In genomic region chr15:28191832-28192231, GRCh38 we compare ENCODE assay signal across 11 cellular contexts.
DNase-seq lines count a peak whose midpoint lies in the region; ATAC-seq and TF ChIP-seq lines count a peak whose summit lies in the region.
"Had no signal": no experiment of that assay in that cellular context is flagged by ENCODE, and none has a peak within 500 bp of the region (broad histone marks: within the 10 kb centered on the region; RNA-seq: fewer than 3 reads in every experiment).

No MANE protein-coding gene starts in this region.

- DNase-seq in AG09309 (ENCODE audit: low read depth) (peak; percentile 44), NCI-H526 (lab: John Stamatoyannopoulos, UW) (peak; percentile 61 to 88), fibroblast of peridontal ligament (ENCODE audit: extremely low read depth) (peak; percentile 78), neural crest cell (ENCODE audit: low read depth, low spot score) (peak; percentile 68), DMS79 (lab: John Stamatoyannopoulos, UW) (no peak)
- DNase-seq in effector memory CD8-positive, alpha-beta T cell, result no peak
- no peak for DNase-seq in CD8-positive, alpha-beta memory T cell
- DNase-seq in activated CD8-positive, alpha-beta memory T cell treated with anti-CD3 and anti-CD28 coated beads, Interleukin-2, amount 50 U/mL, for 48 hours, result no peak
- DNase-seq: DND-41; NK-92 treated with Interleukin-12 subunit alpha and Interleukin-12 subunit beta, amount 100 ng/mL, for 24 hours had no signal

- H3K9me3 ChIP-seq in CD8-positive, alpha-beta memory T cell (ENCODE audit: low read length), result no peaks in the 10 kb centered on the region
- H3K9me3 ChIP-seq: tibial nerve had no signal

- no peak for ATAC-seq in effector memory CD8-positive, alpha-beta T cell (replicated peaks)

- H3K27ac Mint-ChIP-seq in neural crest cell (ENCODE audit: unreplicated experiment), result peak overlapping the region; percentile 64
- H3K27ac Mint-ChIP-seq in effector memory CD8-positive, alpha-beta T cell, result no peak overlapping the region
- no peak overlapping the region for H3K27ac Mint-ChIP-seq in CD8-positive, alpha-beta memory T cell

- POLR2A ChIA-PET in CD8-positive, alpha-beta memory T cell (lab: Charles Lee), result no interaction called here

- TF ChIP-seq CTCF in AG09309 (IDR thresholded peaks at IDR 0.05; ENCODE audit: control insufficient read depth, insufficient read depth, low read depth, low read length, missing control alignments) (peak; percentile 68), neural crest cell (conservative IDR thresholded peaks at IDR 0.05) (peak; percentile 60)

- CTCF ChIA-PET in CD8-positive, alpha-beta memory T cell (lab: Charles Lee), result no interaction called here

- no peak overlapping the region for H3K4me3 ChIP-seq in AG09309 (ENCODE audit: control insufficient read depth, low read depth, low read length)
- no peak overlapping the region for H3K4me3 ChIP-seq in CD8-positive, alpha-beta memory T cell (ENCODE audit: low read length)
- H3K4me3 ChIP-seq: tibial nerve had no signal

- H3K4me1 Mint-ChIP-seq in neural crest cell, result peaks cover 15% of the 10 kb centered on the region
- H3K4me1 Mint-ChIP-seq in effector memory CD8-positive, alpha-beta T cell (ENCODE audit: low read depth in 2 of 2), result no peaks in the 10 kb centered on the region
- peaks cover 0 to 8% (median 1%) of the 10 kb centered on the region in 3 donors for H3K4me1 Mint-ChIP-seq in CD8-positive, alpha-beta memory T cell

- no peak overlapping the region for H3K27ac ChIP-seq in CD8-positive, alpha-beta memory T cell (ENCODE audit: low read depth, low read length)
- H3K27ac ChIP-seq: tibial nerve had no signal

- H3K36me3 ChIP-seq in CD8-positive, alpha-beta memory T cell (ENCODE audit: insufficient read depth, low read length), result no peaks in the 10 kb centered on the region

- no peaks in the 10 kb centered on the region for H3K9me3 Mint-ChIP-seq in neural crest cell
- no peaks in the 10 kb centered on the region for H3K9me3 Mint-ChIP-seq in effector memory CD8-positive, alpha-beta T cell
- no peaks in the 10 kb centered on the region for H3K9me3 Mint-ChIP-seq in CD8-positive, alpha-beta memory T cell

- H3K4me1 ChIP-seq in CD8-positive, alpha-beta memory T cell (ENCODE audit: insufficient read depth, low read length), result no peaks in the 10 kb centered on the region

- no peaks in the 10 kb centered on the region for H3K27me3 Mint-ChIP-seq in neural crest cell (ENCODE audit: low read depth)
- H3K27me3 Mint-ChIP-seq in effector memory CD8-positive, alpha-beta T cell, result no peaks in the 10 kb centered on the region
- H3K27me3 Mint-ChIP-seq in CD8-positive, alpha-beta memory T cell, result no peaks in the 10 kb centered on the region

- H3K36me3 Mint-ChIP-seq in neural crest cell (ENCODE audit: low read depth), result peaks cover 24% of the 10 kb centered on the region
- H3K36me3 Mint-ChIP-seq in effector memory CD8-positive, alpha-beta T cell (ENCODE audit: insufficient read depth), result peaks cover 45% of the 10 kb centered on the region
- H3K36me3 Mint-ChIP-seq in CD8-positive, alpha-beta memory T cell, result peaks cover 19 to 69% (median 19%) of the 10 kb centered on the region in 3 donors

- peak overlapping the region; percentile 5 for H3K4me3 Mint-ChIP-seq in neural crest cell
- H3K4me3 Mint-ChIP-seq in effector memory CD8-positive, alpha-beta T cell, result no peak overlapping the region
- no peak overlapping the region for H3K4me3 Mint-ChIP-seq in CD8-positive, alpha-beta memory T cell

- no peaks in the 10 kb centered on the region for H3K27me3 ChIP-seq in CD8-positive, alpha-beta memory T cell (ENCODE audit: insufficient read depth, low read length, poor library complexity, severe bottlenecking)
- H3K27me3 ChIP-seq: tibial nerve had no signal

Comparison
In these comparisons a context has a peak if more than half of its experiments do, and no peak if none do; other contexts are left out.
1. DNase-seq: peak in AG09309 (single experiment), NCI-H526 (2 of 2), fibroblast of peridontal ligament (single experiment) and neural crest cell (single experiment); none in effector memory CD8-positive, alpha-beta T cell (0 of 3), CD8-positive, alpha-beta memory T cell (0 of 5), activated CD8-positive, alpha-beta memory T cell treated with anti-CD3 and anti-CD28 coated beads, Interleukin-2, amount 50 U/mL, for 48 hours (single experiment) and DMS79 (single experiment).